In the genomic region with DNA sequence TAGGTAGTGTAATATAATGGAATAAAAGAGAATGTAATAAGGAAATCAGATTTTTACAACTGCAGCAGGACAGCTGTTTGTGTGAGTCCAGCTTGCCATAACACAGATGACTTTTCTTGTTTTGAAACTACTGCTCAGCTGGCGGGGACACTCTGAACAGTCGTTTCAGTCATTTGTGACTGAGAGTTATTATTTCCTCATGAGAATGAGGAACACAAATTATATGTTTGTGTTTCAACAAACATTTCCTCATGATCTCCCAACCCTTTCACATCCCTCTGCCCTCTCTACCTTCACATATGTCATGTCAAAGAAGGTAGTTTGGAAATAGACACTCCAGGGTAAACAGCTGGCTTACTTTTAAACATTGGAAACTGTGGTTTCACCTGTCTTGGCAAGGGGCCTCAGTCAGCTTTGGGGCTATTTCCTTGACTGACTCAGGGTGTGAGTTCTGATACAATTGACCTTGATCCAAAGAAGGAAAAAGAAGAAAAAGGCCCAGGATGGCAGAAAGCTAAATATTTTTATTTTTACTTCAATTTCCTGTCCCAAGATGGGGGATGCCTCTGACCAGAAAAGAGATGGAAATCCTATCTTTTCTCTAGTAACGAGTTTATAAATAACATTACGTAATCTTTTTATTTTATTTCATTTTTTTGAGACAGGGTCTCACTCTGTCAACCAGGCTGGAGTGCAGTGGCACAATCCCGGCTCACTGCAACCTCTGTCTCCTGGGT, we compare ENCODE assay signal across 8 cellular contexts. TPM values are rescaled to one million over a fixed set of nuclear protein-coding genes. Genes with fewer than 3 reads are reported as not detected.
DNase-seq lines count a peak whose midpoint lies in the region; ATAC-seq and TF ChIP-seq lines count a peak whose summit lies in the region.

No MANE protein-coding gene starts in this region.

- no peaks in the 10 kb centered on the region for H3K27me3 Mint-ChIP-seq in Caco-2 (ENCODE audit: insufficient read depth, unreplicated experiment)

- H3K27me3 ChIP-seq in neuron (ENCODE audit: insufficient read depth, low read length) (no peaks in the 10 kb centered on the region), Caco-2 (replicated peaks; ENCODE audit: control insufficient read depth, insufficient read depth, low read length) (no peaks in the 10 kb centered on the region)

- ATAC-seq in GM18858 (IDR thresholded peaks at IDR 0.05; ENCODE audit: unreplicated experiment) (peak; percentile 41), HG02678 (IDR thresholded peaks at IDR 0.05; ENCODE audit: unreplicated experiment) (peak; percentile 69)

- intact Hi-C loops in Caco-2 (cut with micrococcal nuclease; ENCODE audit: unreplicated experiment) = no loop called here

- peak; percentile 7 for DNase-seq in NCI-H2227 treated with DMSO at 0.1 percent for 48 hours (lab: John Stamatoyannopoulos, UW)
- DNase-seq in coronary artery (ENCODE audit: low spot score) = no peak
- no peak for DNase-seq in NCI-H1694 treated with DMSO at 0.1 percent for 48 hours (lab: John Stamatoyannopoulos, UW)
- no peak for DNase-seq in Caco-2
- DNase-seq in activated CD4-positive, alpha-beta T cell treated with anti-CD3 and anti-CD28 coated beads, Interleukin-2, amount 50 U/mL, for 4 hours = no peak

- CTCF ChIA-PET in Caco-2 (lab: Charles Lee) = no interaction called here

- no peaks in the 10 kb centered on the region for H3K36me3 ChIP-seq in neuron (ENCODE audit: insufficient read depth, low read length)
- no peaks in the 10 kb centered on the region for H3K36me3 ChIP-seq in Caco-2 (ENCODE audit: control insufficient read depth, insufficient read depth, low read length)

- H3K9me3 ChIP-seq in neuron (ENCODE audit: low read length) = peaks cover 6% of the 10 kb centered on the region
- no peaks in the 10 kb centered on the region for H3K9me3 ChIP-seq in Caco-2

- H3K27ac Mint-ChIP-seq in Caco-2 (ENCODE audit: unreplicated experiment) = no peak overlapping the region

- H3K9me3 Mint-ChIP-seq in Caco-2 (ENCODE audit: unreplicated experiment) = no peaks in the 10 kb centered on the region

- POLR2A ChIA-PET in Caco-2 (lab: Charles Lee) = no interaction called here

- H3K4me1 ChIP-seq in neuron (ENCODE audit: insufficient read depth, low read length) (peaks cover 3% of the 10 kb centered on the region), Caco-2 (no peaks in the 10 kb centered on the region)

- peak overlapping the region; percentile 1 to 59 for H3K27ac ChIP-seq in coronary artery

- TF ChIP-seq CTCF in coronary artery (IDR thresholded peaks at IDR 0.05) = no peak
- no peak for TF ChIP-seq CTCF in Caco-2 (IDR thresholded peaks at IDR 0.05; ENCODE audit: insufficient read depth in 1 of 2, low read depth in 1 of 2, low read length in 1 of 2, severe bottlenecking in 1 of 2, unreplicated experiment in 1 of 2)

- no peaks in the 10 kb centered on the region for H3K4me1 Mint-ChIP-seq in Caco-2 (ENCODE audit: low read depth, unreplicated experiment)

- no TSS peak for BruUV-seq in Caco-2 (replicated peaks; lab: Mats Ljungman, UMichigan)

- peak overlapping the region; percentile 69 for H3K4me3 ChIP-seq in coronary artery
- H3K4me3 ChIP-seq in neuron (ENCODE audit: low read length) = peak overlapping the region; percentile 39
- H3K4me3 ChIP-seq in Caco-2 (ENCODE audit: low read depth, low read length) = no peak overlapping the region

- no peak overlapping the region for H3K4me3 Mint-ChIP-seq in Caco-2 (ENCODE audit: unreplicated experiment)

- H2AFZ ChIP-seq in neuron (ENCODE audit: low read depth, low read length) = peak overlapping the region; percentile 78

- no peaks in the 10 kb centered on the region for H3K36me3 Mint-ChIP-seq in Caco-2 (ENCODE audit: insufficient read depth, unreplicated experiment)

RNA-seq across cellular contexts. Expression of a gene that starts 0.6 kb away (rescaled TPM):
- 0.26 TPM in 1 of 2 replicates, not detected in the other for total RNA-seq in Caco-2 (2022)
